Comparison of ENCODE assay signal across 8 cellular contexts in genomic region chr2:232632904-232633412, GRCh38. TPM values are rescaled to one million over a fixed set of nuclear protein-coding genes. Genes with fewer than 3 reads are reported as not detected.
DNase-seq lines count a peak whose midpoint lies in the region; ATAC-seq and TF ChIP-seq lines count a peak whose summit lies in the region.

No MANE protein-coding gene starts in this region.

- DNase-seq in MM.1S (no peak), mesothelial cell of epicardium (ENCODE audit: low spot score in 2 of 2, unreplicated experiment in 2 of 2) (no peak), upper lobe of right lung (no peak), SKM-1 (lab: John Stamatoyannopoulos, UW; ENCODE audit: unreplicated experiment) (no peak), SHP77 treated with DMSO at 0.1 percent for 48 hours (lab: John Stamatoyannopoulos, UW) (no peak)
- no peak for DNase-seq in effector memory CD8-positive, alpha-beta T cell

- H3K9me3 ChIP-seq in BLaER1 treated with 17β-estradiol and CSF1 and Interleukin-3, amounts not matched to agents 10 nM and 100 nM (replicated peaks in 1 of 11): peaks cover 0 to 4% (median 0%) of the 10 kb centered on the region in 11 experiments; a peak in 2 of 22 replicates
- H3K9me3 ChIP-seq in MM.1S (replicated peaks; ENCODE audit: insufficient read depth, low read length): no peaks in the 10 kb centered on the region
- no peaks in the 10 kb centered on the region for H3K9me3 ChIP-seq in upper lobe of right lung

- H3K4me3 Mint-ChIP-seq in effector memory CD8-positive, alpha-beta T cell: peak overlapping the region; percentile 40 to 51
- peak overlapping the region; percentile 62 for H3K4me3 Mint-ChIP-seq in mesothelial cell of epicardium

- H3K36me3 Mint-ChIP-seq in effector memory CD8-positive, alpha-beta T cell (ENCODE audit: insufficient read depth): peaks cover 5% of the 10 kb centered on the region
- no peaks in the 10 kb centered on the region for H3K36me3 Mint-ChIP-seq in mesothelial cell of epicardium

- H3K27me3 ChIP-seq in BLaER1 treated with 17β-estradiol and CSF1 and Interleukin-3, amounts not matched to agents 10 nM and 100 nM: peaks cover 58 to 77% (median 63%) of the 10 kb centered on the region in 11 experiments
- H3K27me3 ChIP-seq in MM.1S (replicated peaks; ENCODE audit: insufficient read depth, low read length): peaks cover 33% of the 10 kb centered on the region
- H3K27me3 ChIP-seq in upper lobe of right lung: peaks cover 58% of the 10 kb centered on the region

- H3K4me1 Mint-ChIP-seq in effector memory CD8-positive, alpha-beta T cell (ENCODE audit: low read depth in 2 of 2): peaks cover 3 to 5% of the 10 kb centered on the region in 2 donors
- peaks cover 9% of the 10 kb centered on the region for H3K4me1 Mint-ChIP-seq in mesothelial cell of epicardium

- H4K20me1 ChIP-seq in BLaER1 treated with 17β-estradiol and CSF1 and Interleukin-3, amounts not matched to agents 10 nM and 100 nM: peaks cover 0 to 32% (median 15%) of the 10 kb centered on the region in 11 experiments; a peak in 7 of 22 replicates
- no peaks in the 10 kb centered on the region for H4K20me1 ChIP-seq in MM.1S (ENCODE audit: insufficient read depth, low read length)

- intact Hi-C loops in upper lobe of right lung (cut with DNase I): no loop called here

- H3K27ac ChIP-seq in BLaER1 treated with 17β-estradiol and CSF1 and Interleukin-3, amounts not matched to agents 10 nM and 100 nM: no peak overlapping the region
- H3K27ac ChIP-seq in MM.1S (ENCODE audit: low read length) (no peak overlapping the region), upper lobe of right lung (peak overlapping the region; percentile 65)

- H3K79me2 ChIP-seq in MM.1S (ENCODE audit: low read length): no peaks in the 10 kb centered on the region

- no peaks in the 10 kb centered on the region for H3K36me3 ChIP-seq in BLaER1 treated with 17β-estradiol and CSF1 and Interleukin-3, amounts not matched to agents 10 nM and 100 nM
- H3K36me3 ChIP-seq in MM.1S (replicated peaks; ENCODE audit: insufficient read depth, low read length): no peaks in the 10 kb centered on the region
- no peaks in the 10 kb centered on the region for H3K36me3 ChIP-seq in upper lobe of right lung

- peak overlapping the region; percentile 45 for H2AFZ ChIP-seq in MM.1S (ENCODE audit: low read length)

- H3K27ac Mint-ChIP-seq in effector memory CD8-positive, alpha-beta T cell: no peak overlapping the region
- H3K27ac Mint-ChIP-seq in mesothelial cell of epicardium: no peak overlapping the region

- no peaks in the 10 kb centered on the region for H3K9me2 ChIP-seq in MM.1S (replicated peaks; ENCODE audit: insufficient read depth, low read length)

- peak overlapping the region; percentile 60 to 75 (median 66) for H3K4me3 ChIP-seq in BLaER1 treated with 17β-estradiol and CSF1 and Interleukin-3, amounts not matched to agents 10 nM and 100 nM
- H3K4me3 ChIP-seq in MM.1S (ENCODE audit: low read length) (peak overlapping the region; percentile 66), upper lobe of right lung (peak overlapping the region; percentile 48)

- peak overlapping the region; percentile 20 to 69 (median 59); a peak in 21 of 22 replicates for H3K9ac ChIP-seq in BLaER1 treated with 17β-estradiol and CSF1 and Interleukin-3, amounts not matched to agents 10 nM and 100 nM
- peak overlapping the region; percentile 16; the same call in 1 of the 2 replicates for H3K9ac ChIP-seq in MM.1S (ENCODE audit: low read length)

- no peak for TF ChIP-seq CTCF in MM.1S (IDR thresholded peaks at IDR 0.05; ENCODE audit: low read length)
- no peak for TF ChIP-seq CTCF in mesothelial cell of epicardium (IDR thresholded peaks at IDR 0.05; ENCODE audit: unreplicated experiment)
- TF ChIP-seq CTCF in upper lobe of right lung (IDR thresholded peaks at IDR 0.05): no peak

- ATAC-seq in effector memory CD8-positive, alpha-beta T cell (replicated peaks): peak; percentile 9
- peak; percentile 35 for ATAC-seq in upper lobe of right lung
- ATAC-seq in HG03108 (IDR thresholded peaks at IDR 0.05; ENCODE audit: unreplicated experiment): no peak

- no peaks in the 10 kb centered on the region for H3F3A ChIP-seq in MM.1S (ENCODE audit: insufficient read depth, low read length)

- H3K27me3 Mint-ChIP-seq in effector memory CD8-positive, alpha-beta T cell: peaks cover 29 to 40% of the 10 kb centered on the region in 2 donors
- H3K27me3 Mint-ChIP-seq in mesothelial cell of epicardium (ENCODE audit: low read depth): peaks cover 29% of the 10 kb centered on the region

- peaks cover 0 to 17% (median 13%) of the 10 kb centered on the region in 10 experiments; a peak in 15 of 20 replicates for H3K4me1 ChIP-seq in BLaER1 treated with 17β-estradiol and CSF1 and Interleukin-3, amounts not matched to agents 10 nM and 100 nM
- H3K4me1 ChIP-seq in MM.1S (ENCODE audit: low read length) (no peaks in the 10 kb centered on the region), upper lobe of right lung (peaks cover 15% of the 10 kb centered on the region)

- H3K9me3 Mint-ChIP-seq in effector memory CD8-positive, alpha-beta T cell: no peaks in the 10 kb centered on the region
- H3K9me3 Mint-ChIP-seq in mesothelial cell of epicardium: no peaks in the 10 kb centered on the region

- H3K4me2 ChIP-seq in BLaER1 treated with 17β-estradiol and CSF1 and Interleukin-3, amounts not matched to agents 10 nM and 100 nM: peak overlapping the region; percentile 95 to 99 (median 98)
- H3K4me2 ChIP-seq in MM.1S (ENCODE audit: low read depth, low read length): peak overlapping the region; percentile 88; the same call in 1 of the 2 replicates

RNA-seq across cellular contexts. Expression of gene EFHD1, which starts 0.4 kb away (rescaled TPM):
- total RNA-seq in mesothelial cell of epicardium: 5.3 to 5.6 TPM (median 5.4 TPM) in 3 replicates
- total RNA-seq in upper lobe of right lung: 10.7 TPM
